In the genomic region with DNA sequence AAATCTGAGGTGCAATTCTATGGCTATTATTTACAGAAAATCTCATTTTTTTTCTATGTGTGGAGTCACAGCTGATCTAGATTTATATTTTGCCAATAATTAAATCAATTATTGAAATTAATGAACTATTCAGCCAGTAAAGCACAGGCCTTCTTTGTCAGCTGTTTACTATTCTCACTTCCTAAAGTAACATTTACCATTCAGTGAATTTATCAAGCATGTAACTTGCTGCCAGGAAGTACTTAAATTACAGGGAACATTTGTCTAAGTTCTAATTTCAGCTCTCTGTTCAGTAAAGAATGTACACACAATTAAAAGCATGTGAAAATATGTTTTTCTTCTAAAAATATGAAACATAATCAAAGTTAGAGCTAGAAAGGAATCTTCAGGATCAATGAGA, we compare ENCODE assay signal across 31 cellular contexts.
"Had no signal": no experiment of that assay in that cellular context is flagged by ENCODE, and none has a peak within 500 bp of the region (broad histone marks: within the 10 kb centered on the region; RNA-seq: fewer than 3 reads in every experiment).

No MANE protein-coding gene starts in this region.

- ATAC-seq: activated CD8-positive, alpha-beta T cell treated with anti-CD3 and anti-CD28 coated beads for 36 hours; activated naive CD4-positive, alpha-beta T cell treated with anti-CD3 and anti-CD28 coated beads, Interleukin-2, amount 50 U/mL, for 72 hours; activated T-cell treated with anti-CD3 and anti-CD28 coated beads, Interleukin-2, amount 50 U/mL, for 4 hours; activated T-cell treated with anti-CD3 and anti-CD28 coated beads, Interleukin-2, amount 50 U/mL, for 72 hours; activated T-helper 17 cell treated with anti-CD3 and anti-CD28 coated beads, Interleukin-2, amount 50 U/mL, for 72 hours; body of pancreas had no signal

- FAIRE-seq: astrocyte, TTC549 had no signal

- DNase-seq: activated B cell treated with CpG ODN at 0.5 μM for 24 hours; activated CD4-positive, alpha-beta memory T cell treated with anti-CD3 and anti-CD28 coated beads for 36 hours; activated CD4-positive, alpha-beta T cell treated with anti-CD3 and anti-CD28 coated beads for 4 hours; activated CD4-positive, alpha-beta T cell treated with anti-CD3 and anti-CD28 coated beads, Interleukin-2, amount 10 ng/mL, durations not matched to agents 24 days and 14 days; activated CD4-positive, alpha-beta T cell treated with anti-CD3 and anti-CD28 coated beads, Interleukin-2, amount 50 U/mL, for 1 hour; activated CD4-positive, alpha-beta T cell treated with anti-CD3 and anti-CD28 coated beads, Interleukin-2, amount 50 U/mL, for 4 hours; activated CD4-positive, CD25-positive, alpha-beta regulatory T cell treated with anti-CD3 and anti-CD28 coated beads, Interleukin-2, amount 50 U/mL, for 72 hours; activated CD8-positive, alpha-beta memory T cell treated with anti-CD3 and anti-CD28 coated beads, Interleukin-2, amount 50 U/mL, for 4 hours; activated CD8-positive, alpha-beta T cell treated with anti-CD3 and anti-CD28 coated beads for 36 hours; activated effector memory CD4-positive, alpha-beta T cell treated with anti-CD3 and anti-CD28 coated beads, Interleukin-2, amount 50 U/mL, for 16 hours; activated gamma-delta T cell treated with Interleukin-2 at 50 U/mL for 16 hours; activated naive CD4-positive, alpha-beta T cell; activated naive CD4-positive, alpha-beta T cell treated with anti-CD3 and anti-CD28 coated beads for 36 hours; activated naive CD4-positive, alpha-beta T cell treated with anti-CD3 and anti-CD28 coated beads, Interleukin-2, amount 50 U/mL, for 16 hours; activated naive CD8-positive, alpha-beta T cell treated with anti-CD3 and anti-CD28 coated beads for 36 hours; activated T-cell treated with anti-CD3 and anti-CD28 coated beads for 4 hours; activated T-cell treated with anti-CD3 and anti-CD28 coated beads, Interleukin-2, amount 50 U/mL, for 1 hour; activated T-cell treated with anti-CD3 and anti-CD28 coated beads, Interleukin-2, amount 50 U/mL, for 4 hours; activated T-cell treated with anti-CD3 and anti-CD28 coated beads, Interleukin-2, amount 50 U/mL, for 72 hours; adrenal gland; amniotic stem cell; aorta; body of pancreas; brain microvascular endothelial cell; central memory CD4-positive, alpha-beta T cell; T-helper 2 cell; T-helper 9 cell had no signal
